In genomic region chr19:49488863-49489537, GRCh38 we compare ENCODE assay signal across 8 cellular contexts. TPM values are rescaled to one million over a fixed set of nuclear protein-coding genes. Genes with fewer than 3 reads are reported as not detected.
DNase-seq lines count a peak whose midpoint lies in the region; ATAC-seq and TF ChIP-seq lines count a peak whose summit lies in the region.

No MANE protein-coding gene starts in this region.

- H2BK120ac ChIP-seq in trophoblast cell (ENCODE audit: insufficient read depth, low read length, poor library complexity), result no peak overlapping the region

- no peak overlapping the region for H2AFZ ChIP-seq in trophoblast cell (ENCODE audit: insufficient read depth, low read length, poor library complexity)

- H3K27me3 ChIP-seq in SJSA1 (replicated peaks), result no peaks in the 10 kb centered on the region; the same call in 1 of the 2 replicates
- no peaks in the 10 kb centered on the region for H3K27me3 ChIP-seq in esophagus muscularis mucosa
- H3K27me3 ChIP-seq in trophoblast cell (ENCODE audit: insufficient read depth, low read length), result no peaks in the 10 kb centered on the region

- no peak for TF ChIP-seq CTCF in esophagus muscularis mucosa (IDR thresholded peaks at IDR 0.05)

- no peak overlapping the region for H3K18ac ChIP-seq in trophoblast cell (ENCODE audit: low read length)

- no peak overlapping the region for H4K91ac ChIP-seq in trophoblast cell (ENCODE audit: low read depth, low read length)

- no peak for DNase-seq in SJSA1 (ENCODE audit: low read depth in 1 of 2, low spot score in 2 of 2)
- DNase-seq in esophagus muscularis mucosa (ENCODE audit: extremely low spot score), result no peak
- no peak for DNase-seq in trophoblast cell
- no peak for DNase-seq in NCI-H2196 (lab: John Stamatoyannopoulos, UW; ENCODE audit: unreplicated experiment)
- DNase-seq in NCI-H446 treated with DMSO at 0.1 percent for 48 hours (lab: John Stamatoyannopoulos, UW), result no peak
- no peak for DNase-seq in NCI-H345 (lab: John Stamatoyannopoulos, UW)

- H3K27ac ChIP-seq in SJSA1, result peak overlapping the region; percentile 74
- H3K27ac ChIP-seq in esophagus muscularis mucosa (replicated peaks in 1 of 4), result peak overlapping the region; percentile 84 to 92 (median 90)
- H3K27ac ChIP-seq in trophoblast cell (ENCODE audit: low read depth, low read length), result peak overlapping the region; percentile 2

- no peak overlapping the region for H3K23ac ChIP-seq in trophoblast cell (ENCODE audit: low read length)

- H2BK5ac ChIP-seq in trophoblast cell (ENCODE audit: low read depth, low read length, poor library complexity), result no peak overlapping the region

- H2BK12ac ChIP-seq in trophoblast cell (ENCODE audit: low read length), result no peak overlapping the region

- no peak overlapping the region for H4K12ac ChIP-seq in trophoblast cell (ENCODE audit: low read depth, low read length)

- H3K4ac ChIP-seq in trophoblast cell (ENCODE audit: low read depth, low read length), result peak overlapping the region; percentile 80

- no peak for TF ChIP-seq EP300 in esophagus muscularis mucosa (IDR thresholded peaks at IDR 0.05)

- no peak for ATAC-seq in GM19351 (IDR thresholded peaks at IDR 0.05; ENCODE audit: unreplicated experiment)

- 21% methylated on average over 14 of the region's 15 CpGs for WGBS in esophagus muscularis mucosa
- no CpG with 5 or more reads among the region's 15 CpGs for WGBS in trophoblast cell (ENCODE audit: extremely low coverage, insufficient coverage, insufficient read length)

- H3K36me3 ChIP-seq in ES-I3 (ENCODE audit: insufficient read depth, low read length) (peaks cover 24% of the 10 kb centered on the region), SJSA1 (peaks cover 61% of the 10 kb centered on the region), esophagus muscularis mucosa (peaks cover 36 to 59% (median 45%) of the 10 kb centered on the region in 4 donors), trophoblast cell (ENCODE audit: control insufficient read depth in 1 of 2, insufficient read depth in 2 of 2, low read length in 2 of 2) (peaks cover 35 to 44% of the 10 kb centered on the region in 2 experiments)

- H3K4me3 ChIP-seq in SJSA1 (peak overlapping the region; percentile 72), esophagus muscularis mucosa (peak overlapping the region; percentile 69 to 100 (median 93)), trophoblast cell (ENCODE audit: low read depth, low read length) (peak overlapping the region; percentile 91)

- H3K9me3 ChIP-seq in ES-I3 (ENCODE audit: control insufficient read depth, insufficient read depth, low read length) (no peaks in the 10 kb centered on the region; the same call in 1 of the 2 replicates), SJSA1 (replicated peaks) (no peaks in the 10 kb centered on the region), esophagus muscularis mucosa (no peaks in the 10 kb centered on the region), trophoblast cell (ENCODE audit: insufficient read depth, low read depth, low read length) (peaks cover 4% of the 10 kb centered on the region)

- H3K79me1 ChIP-seq in trophoblast cell (ENCODE audit: low read length), result peaks cover 11% of the 10 kb centered on the region

- no peak for TF ChIP-seq POLR2A in esophagus muscularis mucosa (IDR thresholded peaks at IDR 0.05; ENCODE audit: low read depth)

- peak overlapping the region; percentile 82 for H3K4me2 ChIP-seq in trophoblast cell (ENCODE audit: low read length)

- H2AK5ac ChIP-seq in trophoblast cell (ENCODE audit: low read length), result no peak overlapping the region

- no peak overlapping the region for H3K14ac ChIP-seq in trophoblast cell (ENCODE audit: low read length)

- H3K9ac ChIP-seq in ES-I3 (ENCODE audit: low read depth, low read length) (peak overlapping the region; percentile 89), trophoblast cell (ENCODE audit: low read length) (peak overlapping the region; percentile 85)

- H3K79me2 ChIP-seq in trophoblast cell (ENCODE audit: control insufficient read depth, insufficient read depth, low read length, poor library complexity), result peaks cover 17% of the 10 kb centered on the region

- H3K4me1 ChIP-seq in ES-I3 (ENCODE audit: insufficient read depth, low read length) (peaks cover 9% of the 10 kb centered on the region), SJSA1 (replicated peaks) (peaks cover 15% of the 10 kb centered on the region), esophagus muscularis mucosa (peaks cover 17 to 49% (median 34%) of the 10 kb centered on the region in 4 donors), trophoblast cell (ENCODE audit: control insufficient read depth in 1 of 2, insufficient read depth in 2 of 2, low read length in 2 of 2) (peaks cover 0 to 3% of the 10 kb centered on the region in 2 experiments)

- no peak overlapping the region for H4K8ac ChIP-seq in trophoblast cell (ENCODE audit: low read depth, low read length)

- intact Hi-C loops in esophagus muscularis mucosa (cut with DNase I), result no loop called here

RNA-seq across cellular contexts. Expression of gene RPL13A, which starts 1.6 kb away (rescaled TPM):
- 1,714 and 2,572 TPM in 2 replicates for total RNA-seq in SJSA1 (2014; rRNA removed; shearing (Covaris generic))
- 1,000 to 10,000 TPM; 1,843 to 3,096 (median 2,688) TPM for total RNA-seq in esophagus muscularis mucosa
- 4,404 and 4,537 TPM in 2 replicates for polyA plus RNA-seq in trophoblast cell (2013)

RNA-seq across cellular contexts. Expression of gene RPS11, which starts 7.2 kb away (rescaled TPM):
- total RNA-seq in SJSA1 (2014; rRNA removed; shearing (Covaris generic)), result 2,318 and 2,803 TPM in 2 replicates
- total RNA-seq in esophagus muscularis mucosa, result 1,000 to 10,000 TPM; 1,719 to 5,089 (median 3,692) TPM
- 3,613 and 3,657 TPM in 2 replicates for polyA plus RNA-seq in trophoblast cell (2013)

RNA-seq across cellular contexts. Expression of gene FLT3LG, which starts 15.0 kb away (rescaled TPM):
- total RNA-seq in SJSA1 (2014; rRNA removed; shearing (Covaris generic)), result 0.95 TPM in 1 of 2 replicates, not detected in the other
- 10 to 100 TPM in 2 of 4 donors, 1 to 10 TPM in 2; 5.5 to 11.5 (median 10.4) TPM for total RNA-seq in esophagus muscularis mucosa
- polyA plus RNA-seq in trophoblast cell (2013), result 0.29 and 0.55 TPM in 2 replicates

RNA-seq across cellular contexts. Expression of gene FCGRT, which starts 23.5 kb away (rescaled TPM):
- total RNA-seq in SJSA1 (2014; rRNA removed; shearing (Covaris generic)), result 11.8 and 21.5 TPM in 2 replicates
- total RNA-seq in esophagus muscularis mucosa, result 100 to 1,000 TPM; 108 to 234 (median 170) TPM
- polyA plus RNA-seq in trophoblast cell (2013), result 35.6 and 38.5 TPM in 2 replicates

RNA-seq across cellular contexts. Expression of gene ALDH16A1, which starts 36.0 kb away (rescaled TPM):
- 37.5 and 52.9 TPM in 2 replicates for total RNA-seq in SJSA1 (2014; rRNA removed; shearing (Covaris generic))
- 10 to 100 TPM; 22.1 to 29.1 (median 26.2) TPM for total RNA-seq in esophagus muscularis mucosa
- 14.8 and 16.7 TPM in 2 replicates for polyA plus RNA-seq in trophoblast cell (2013)

Comparison
In these comparisons a context has a peak if more than half of its experiments do, and no peak if none do; other contexts are left out.
1. H3K27ac ChIP-seq: peak in every context shown above with its lines; median percentile 90 in esophagus muscularis mucosa; 74 in SJSA1; 2 in trophoblast cell.